Comparison of ENCODE assay signal across 20 cellular contexts in the genomic region with DNA sequence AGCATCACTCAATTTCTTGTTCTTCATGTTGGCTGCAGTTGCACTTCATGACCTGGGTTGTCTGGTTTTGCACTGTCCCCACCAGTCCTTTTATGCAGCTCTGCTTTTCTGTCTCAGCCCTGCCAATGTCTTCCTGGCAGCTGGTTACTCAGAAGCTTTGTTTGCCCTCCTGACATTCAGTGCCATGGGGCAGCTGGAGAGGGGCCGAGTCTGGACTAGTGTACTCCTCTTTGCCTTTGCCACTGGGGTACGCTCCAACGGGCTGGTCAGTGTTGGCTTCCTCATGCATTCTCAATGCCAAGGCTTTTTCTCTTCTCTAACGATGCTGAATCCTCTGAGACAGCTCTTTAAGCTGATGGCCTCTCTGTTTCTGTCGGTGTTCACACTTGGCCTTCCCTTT. TPM values are rescaled to one million over a fixed set of nuclear protein-coding genes. Genes with fewer than 3 reads are reported as not detected.
DNase-seq lines count a peak whose midpoint lies in the region; ATAC-seq and TF ChIP-seq lines count a peak whose summit lies in the region.
"Had no signal": no experiment of that assay in that cellular context is flagged by ENCODE, and none has a peak within 500 bp of the region (broad histone marks: within the 10 kb centered on the region; RNA-seq: fewer than 3 reads in every experiment).

No MANE protein-coding gene starts in this region.

- H3K27me3 Mint-ChIP-seq in activated T-helper 17 cell treated with anti-CD3 and anti-CD28 coated beads, Interleukin-2, amount 50 U/mL, for 72 hours = no peaks in the 10 kb centered on the region
- H3K27me3 Mint-ChIP-seq: CD8-positive, alpha-beta memory T cell had no signal

- H3K4me1 Mint-ChIP-seq in activated T-helper 17 cell treated with anti-CD3 and anti-CD28 coated beads, Interleukin-2, amount 50 U/mL, for 72 hours = peaks cover 48% of the 10 kb centered on the region

- H3K9me3 ChIP-seq in right lobe of liver (no peaks in the 10 kb centered on the region), tibial nerve (no peaks in the 10 kb centered on the region)
- H3K9me3 ChIP-seq: BE2C had no signal

- DNase-seq in Ammon's horn (ENCODE audit: low spot score) (peak; percentile 27), C1 segment of cervical spinal cord (lab: John Stamatoyannopoulos, UW) (peak in 8 of 14 donors; percentile 6 to 83 (median 15)), right lobe of liver (peak; percentile 67 to 85 (median 82)), tibial nerve (ENCODE audit: low spot score in 2 of 2) (no peak), NCI-H774 (lab: John Stamatoyannopoulos, UW) (no peak), DMS79 treated with DMSO at 0.1 percent for 48 hours (lab: John Stamatoyannopoulos, UW) (no peak)
- DNase-seq: BE2C; CD8-positive, alpha-beta memory T cell; DND-41; GDM1; KBM-7; MV-4-11; NCI-H1417 treated with DMSO at 0.1 percent for 48 hours; NCI-H2029; NCI-H2171; NCI-H748 treated with DMSO at 0.1 percent for 48 hours; Right ventricle myocardium superior had no signal

- H3K36me3 ChIP-seq in right lobe of liver (no peaks in the 10 kb centered on the region), tibial nerve (peaks cover 0 to 55% (median 6%) of the 10 kb centered on the region in 3 donors)
- H3K36me3 ChIP-seq: BE2C had no signal

- TF ChIP-seq EP300 in tibial nerve (IDR thresholded peaks at IDR 0.05) = no peak

- no peak overlapping the region for H3K4me3 Mint-ChIP-seq in activated T-helper 17 cell treated with anti-CD3 and anti-CD28 coated beads, Interleukin-2, amount 50 U/mL, for 72 hours
- H3K4me3 Mint-ChIP-seq: CD8-positive, alpha-beta memory T cell had no signal

- TF ChIP-seq CTCF in right lobe of liver (IDR thresholded peaks at IDR 0.05) (no peak), tibial nerve (IDR thresholded peaks at IDR 0.05) (no peak)

- ATAC-seq in activated T-helper 17 cell treated with anti-CD3 and anti-CD28 coated beads, Interleukin-2, amount 50 U/mL, for 72 hours (replicated peaks) = no peak
- peak; percentile 72 to 87 (median 78) for ATAC-seq in right lobe of liver
- ATAC-seq: Panc1 had no signal

- H3K27ac ChIP-seq in right lobe of liver = peak overlapping the region in 1 of 3 donors; percentile 4
- H3K27ac ChIP-seq in tibial nerve = no peak overlapping the region
- H3K27ac ChIP-seq: SK-N-MC had no signal

- H3K9me3 Mint-ChIP-seq in activated T-helper 17 cell treated with anti-CD3 and anti-CD28 coated beads, Interleukin-2, amount 50 U/mL, for 72 hours = no peaks in the 10 kb centered on the region
- H3K9me3 Mint-ChIP-seq: CD8-positive, alpha-beta memory T cell had no signal

- H3K36me3 Mint-ChIP-seq in activated T-helper 17 cell treated with anti-CD3 and anti-CD28 coated beads, Interleukin-2, amount 50 U/mL, for 72 hours (ENCODE audit: low read depth) = peaks cover 81% of the 10 kb centered on the region

- H3K4me1 ChIP-seq in right lobe of liver (peaks cover 0 to 48% (median 23%) of the 10 kb centered on the region in 4 donors), tibial nerve (peaks cover 0 to 21% (median 8%) of the 10 kb centered on the region in 4 donors)
- H3K4me1 ChIP-seq: BE2C had no signal

- WGBS in right lobe of liver (ENCODE audit: insufficient coverage, low coverage, low lambda C conversion rate, missing lambda C conversion rate) = 51% methylated on average over 3 of the region's 5 CpGs
- WGBS in tibial nerve, 2 donors = 79 to 82% methylated on average over 5 of the region's 5 CpGs

- H3K27ac Mint-ChIP-seq in activated T-helper 17 cell treated with anti-CD3 and anti-CD28 coated beads, Interleukin-2, amount 50 U/mL, for 72 hours = peak overlapping the region; percentile 28

- TF ChIP-seq POLR2A in right lobe of liver (IDR thresholded peaks at IDR 0.05) (no peak), tibial nerve (IDR thresholded peaks at IDR 0.05) (no peak)

- H3K27me3 ChIP-seq in right lobe of liver (no peaks in the 10 kb centered on the region), tibial nerve (no peaks in the 10 kb centered on the region)
- H3K27me3 ChIP-seq: BE2C had no signal

- H3K4me3 ChIP-seq in right lobe of liver = no peak overlapping the region
- no peak overlapping the region for H3K4me3 ChIP-seq in tibial nerve
- H3K4me3 ChIP-seq: SK-N-MC had no signal

- intact Hi-C loops in right lobe of liver (cut with DNase I) = loop anchor here (5.0 to 10.0 kb wide), 2 partner anchors 190 to 192 kb away; no protein-coding TSS in a partner anchor

RNA-seq across cellular contexts. Expression of gene PIGV, which starts 6.6 kb away (rescaled TPM):
- total RNA-seq in activated T-helper 17 cell treated with anti-CD3 and anti-CD28 coated beads, Interleukin-2, amount 50 U/mL, for 72 hours = 10 to 100 TPM; 14.0 to 18.1 TPM
- total RNA-seq in right lobe of liver (10 to 100 TPM; 13.2 to 27.8 (median 19.2) TPM), tibial nerve (10 to 100 TPM in 3 of 4 donors, 1 to 10 TPM in 1; 9.3 to 22.2 (median 17.6) TPM)

RNA-seq across cellular contexts. Expression of gene ZDHHC18, which starts 32.1 kb away (rescaled TPM):
- total RNA-seq in activated T-helper 17 cell treated with anti-CD3 and anti-CD28 coated beads, Interleukin-2, amount 50 U/mL, for 72 hours = 10 to 100 TPM; 84.3 to 86.1 TPM
- total RNA-seq in right lobe of liver (10 to 100 TPM in 5 of 6 experiments, 1 to 10 TPM in 1; 9.6 to 16.9 (median 14.1) TPM), tibial nerve (10 to 100 TPM in 2 of 4 donors, 1 to 10 TPM in 2; 9.2 to 13.5 (median 10.0) TPM)

Comparison
In these comparisons a context has a peak if more than half of its experiments do, and no peak if none do; other contexts are left out.
1. DNase-seq: peak in Ammon's horn (single experiment), C1 segment of cervical spinal cord (8 of 14) and right lobe of liver (3 of 3); none in tibial nerve (0 of 2), NCI-H774 (single experiment) and DMS79 treated with DMSO at 0.1 percent for 48 hours (single experiment).
2. RNA of gene ZDHHC18, which starts 32.1 kb away (total RNA-seq): 84.3 to 86.1 TPM in activated T-helper 17 cell treated with anti-CD3 and anti-CD28 coated beads, Interleukin-2, amount 50 U/mL, for 72 hours; 9.6 to 16.9 TPM in right lobe of liver and 9.2 to 13.5 TPM in tibial nerve; every median in the first group is over 4 times any median in the second.